ENCODE assay signal across 21 cellular contexts in the genomic region with DNA sequence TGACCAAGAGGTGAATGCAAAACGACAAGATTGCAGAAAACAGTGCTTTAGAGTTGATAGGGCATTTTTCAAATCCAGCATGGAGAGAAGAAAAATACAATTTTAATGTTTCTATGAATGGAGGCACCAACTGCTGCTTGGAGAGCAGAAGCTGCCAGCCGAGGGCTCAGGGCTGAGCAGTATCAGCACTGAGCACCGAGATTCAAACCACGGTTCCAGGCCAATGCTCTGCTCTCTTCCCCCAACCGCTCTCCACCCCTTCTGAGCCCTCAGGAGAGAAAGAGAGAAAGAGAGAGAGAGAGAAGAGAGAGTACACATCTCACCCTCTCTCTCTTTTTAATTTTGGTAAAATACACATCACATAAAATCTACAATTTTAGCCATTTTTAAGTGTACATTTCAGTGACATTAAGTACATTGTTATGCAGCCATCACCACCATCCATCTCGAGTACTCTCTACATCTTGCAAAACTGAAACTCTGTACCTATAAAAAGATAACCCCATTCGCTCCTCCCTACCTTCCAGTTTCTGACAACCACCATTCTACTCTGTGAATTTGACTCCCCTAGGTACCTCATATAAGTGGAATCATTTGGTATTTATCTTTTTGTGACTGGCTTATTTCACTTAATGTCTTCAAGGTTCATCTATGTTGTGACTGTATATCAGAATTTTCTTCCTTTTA.
DNase-seq lines count a peak whose midpoint lies in the region; ATAC-seq, FAIRE-seq and TF ChIP-seq lines count a peak whose summit lies in the region.
"Had no signal": no experiment of that assay in that cellular context is flagged by ENCODE, and none has a peak within 500 bp of the region (broad histone marks: within the 10 kb centered on the region; RNA-seq: fewer than 3 reads in every experiment).

No MANE protein-coding gene starts in this region.

- no peak overlapping the region for H2AFZ ChIP-seq in GM12878 (ENCODE audit: control insufficient read depth, low read depth, low read length)
- H2AFZ ChIP-seq: GM23248 had no signal

- TF ChIP-seq RAD21 in GM12878 (IDR thresholded peaks at IDR 0.05; ENCODE audit: insufficient read depth, low read depth, low read length): no peak

- ATAC-seq in GM12878: peak; percentile 40; the same call in 1 of the 3 replicates
- ATAC-seq: CD8-positive, alpha-beta T cell had no signal

- intact Hi-C loops in GM12878 (cut with micrococcal nuclease; ENCODE audit: unreplicated experiment): no loop called here

- no peaks in the 10 kb centered on the region for H3K36me3 ChIP-seq in BLaER1 treated with 17β-estradiol and CSF1 and Interleukin-3, amounts not matched to agents 10 nM and 100 nM
- no peaks in the 10 kb centered on the region for H3K36me3 ChIP-seq in GM12878 (ENCODE audit: control insufficient read depth in 2 of 2, insufficient read depth in 2 of 2, low read length in 1 of 2)

- BruUV-seq in GM12878 (replicated peaks; lab: Mats Ljungman, UMichigan): no TSS peak

- RAD21 ChIA-PET in GM12878 (lab: Charles Lee; ENCODE audit: unreplicated experiment): no interaction called here

- DNase-seq in GM12892 (ENCODE audit: insufficient read length) (peak; percentile 9), GM19238 (ENCODE audit: insufficient read length, low spot score) (peak; percentile 6), GM12878 (ENCODE audit: low read depth, low spot score) (no peak), NCI-H226 (no peak), putamen (ENCODE audit: low spot score) (no peak)
- DNase-seq in stimulated activated CD4-positive, alpha-beta T cell treated with anti-CD3 and anti-CD28 coated beads, Interleukin-4, amount 100 ng/mL, for 24 hours: no peak
- no peak for DNase-seq in stimulated activated CD8-positive, alpha-beta memory T cell treated with anti-CD3 and anti-CD28 coated beads, Interleukin-4, amount 100 ng/mL, for 48 hours
- DNase-seq: 8988T; CD8-positive, alpha-beta T cell; COR-L47; DMS153; DMS79 treated with DMSO at 0.1 percent for 48 hours; EL; GM23248; H7 had no signal

- peaks cover 0 to 7% (median 0%) of the 10 kb centered on the region in 11 experiments; a peak in 1 of 22 replicates for H3K9me3 ChIP-seq in BLaER1 treated with 17β-estradiol and CSF1 and Interleukin-3, amounts not matched to agents 10 nM and 100 nM (replicated peaks in 1 of 11)
- no peaks in the 10 kb centered on the region for H3K9me3 ChIP-seq in GM12878 (replicated peaks; ENCODE audit: control insufficient read depth, insufficient read depth, low read length)

- no peak for TF ChIP-seq CTCF in GM12878 (IDR thresholded peaks at IDR 0.05 in 2 of 3, conservative IDR thresholded peaks at IDR 0.05 in 1 of 3; ENCODE audit: control insufficient read depth in 2 of 3, extremely low read depth in 1 of 3, insufficient read depth in 1 of 3, low read depth in 3 of 3, low read length in 3 of 3)

- in situ Hi-C loops in GM12878 (cut with MboI): no loop called here

- no peaks in the 10 kb centered on the region for H3K79me2 ChIP-seq in GM12878 (ENCODE audit: control insufficient read depth, insufficient read depth, low read length)

- no peak for TF ChIP-seq EP300 in GM12878 (IDR thresholded peaks at IDR 0.05; ENCODE audit: borderline replicate concordance in 1 of 2, control insufficient read depth in 1 of 2, low read depth in 2 of 2, low read length in 2 of 2)

- peaks cover 0 to 15% (median 10%) of the 10 kb centered on the region in 10 experiments; a peak in 12 of 20 replicates for H3K4me1 ChIP-seq in BLaER1 treated with 17β-estradiol and CSF1 and Interleukin-3, amounts not matched to agents 10 nM and 100 nM
- peaks cover 6% of the 10 kb centered on the region; the same call in 1 of the 2 replicates for H3K4me1 ChIP-seq in GM12878 (ENCODE audit: control insufficient read depth, insufficient read depth, low read length)

- no peaks in the 10 kb centered on the region; a peak in 1 of 22 replicates for H4K20me1 ChIP-seq in BLaER1 treated with 17β-estradiol and CSF1 and Interleukin-3, amounts not matched to agents 10 nM and 100 nM
- no peaks in the 10 kb centered on the region for H4K20me1 ChIP-seq in GM12878 (ENCODE audit: control insufficient read depth, insufficient read depth)

- POLR2A ChIA-PET in GM12878 (lab: Charles Lee): no interaction called here

- SMC1A ChIA-PET in GM12878 (lab: Charles Lee; ENCODE audit: uncharacterized antibody, unreplicated experiment): no interaction called here

- H3K9ac ChIP-seq in BLaER1 treated with 17β-estradiol and CSF1 and Interleukin-3, amounts not matched to agents 10 nM and 100 nM: no peak overlapping the region
- H3K9ac ChIP-seq in GM12878 (ENCODE audit: control insufficient read depth, insufficient read depth, low read length): no peak overlapping the region
- H3K9ac ChIP-seq: GM23248, KMS-11 had no signal

- H3K4me2 ChIP-seq in BLaER1 treated with 17β-estradiol and CSF1 and Interleukin-3, amounts not matched to agents 10 nM and 100 nM: peak overlapping the region in 8 of 11 experiments; percentile 10 to 52 (median 44); a peak in 14 of 22 replicates
- peak overlapping the region; percentile 50 for H3K4me2 ChIP-seq in GM12878 (ENCODE audit: control insufficient read depth, insufficient read depth)
- H3K4me2 ChIP-seq: KMS-11 had no signal

- no peaks in the 10 kb centered on the region for H3K27me3 ChIP-seq in BLaER1 treated with 17β-estradiol and CSF1 and Interleukin-3, amounts not matched to agents 10 nM and 100 nM
- H3K27me3 ChIP-seq in GM12878 (replicated peaks in 1 of 2; ENCODE audit: control insufficient read depth in 2 of 2, insufficient read depth in 2 of 2, low read length in 1 of 2): no peaks in the 10 kb centered on the region

- TF ChIP-seq POLR2A in GM12892 (IDR thresholded peaks at IDR 0.05; ENCODE audit: low read depth, low read length): no peak
- no peak for TF ChIP-seq POLR2A in GM12878 (IDR thresholded peaks at IDR 0.05; ENCODE audit: low read depth, low read length)

- H3K27ac ChIP-seq in BLaER1 treated with 17β-estradiol and CSF1 and Interleukin-3, amounts not matched to agents 10 nM and 100 nM: no peak overlapping the region
- H3K27ac ChIP-seq in GM12878 (ENCODE audit: control insufficient read depth, insufficient read depth): no peak overlapping the region
- H3K27ac ChIP-seq: C4-2B, GM23248, KMS-11 had no signal

- CTCF ChIA-PET in GM12878 (lab: Yijun Ruan, JAX): no interaction called here

- H3K4me3 ChIP-seq in BLaER1 treated with 17β-estradiol and CSF1 and Interleukin-3, amounts not matched to agents 10 nM and 100 nM: no peak overlapping the region
- no peak overlapping the region for H3K4me3 ChIP-seq in GM12878
- H3K4me3 ChIP-seq: GM23248 had no signal

- FAIRE-seq in GM12892 (lab: Jason Lieb, UNC) (no peak), GM12878 (lab: Jason Lieb, UNC) (no peak)
- FAIRE-seq: D721Med, G401.6, GM19239 had no signal

- 0% methylated on average over 7 of the region's 7 CpGs for WGBS in GM12878 (ENCODE audit: insufficient coverage, insufficient replicate concordance, low lambda C conversion rate, missing lambda C conversion rate)

TF ChIP-seq in GM12878, 131 proteins besides CTCF, POLR2A, EP300 and RAD21:
- peak; percentile 21; the same call in 1 of the 2 replicates for TF ChIP-seq RUNX3 (IDR thresholded peaks at IDR 0.05; ENCODE audit: low read length)
- TF ChIP-seq MEF2B (IDR thresholded peaks at IDR 0.05; ENCODE audit: partially characterized antibody, poor library complexity, severe bottlenecking): no peak

Comparison
In these comparisons a context has a peak if more than half of its experiments do, and no peak if none do; other contexts are left out.
1. DNase-seq: peak in GM12892 (single experiment) and GM19238 (single experiment); none in GM12878 (single experiment), NCI-H226 (single experiment), stimulated activated CD4-positive, alpha-beta T cell treated with anti-CD3 and anti-CD28 coated beads, Interleukin-4, amount 100 ng/mL, for 24 hours (single experiment), stimulated activated CD8-positive, alpha-beta memory T cell treated with anti-CD3 and anti-CD28 coated beads, Interleukin-4, amount 100 ng/mL, for 48 hours (single experiment) and putamen (single experiment).